Comparison of ENCODE assay signal across 8 cellular contexts in the genomic region with DNA sequence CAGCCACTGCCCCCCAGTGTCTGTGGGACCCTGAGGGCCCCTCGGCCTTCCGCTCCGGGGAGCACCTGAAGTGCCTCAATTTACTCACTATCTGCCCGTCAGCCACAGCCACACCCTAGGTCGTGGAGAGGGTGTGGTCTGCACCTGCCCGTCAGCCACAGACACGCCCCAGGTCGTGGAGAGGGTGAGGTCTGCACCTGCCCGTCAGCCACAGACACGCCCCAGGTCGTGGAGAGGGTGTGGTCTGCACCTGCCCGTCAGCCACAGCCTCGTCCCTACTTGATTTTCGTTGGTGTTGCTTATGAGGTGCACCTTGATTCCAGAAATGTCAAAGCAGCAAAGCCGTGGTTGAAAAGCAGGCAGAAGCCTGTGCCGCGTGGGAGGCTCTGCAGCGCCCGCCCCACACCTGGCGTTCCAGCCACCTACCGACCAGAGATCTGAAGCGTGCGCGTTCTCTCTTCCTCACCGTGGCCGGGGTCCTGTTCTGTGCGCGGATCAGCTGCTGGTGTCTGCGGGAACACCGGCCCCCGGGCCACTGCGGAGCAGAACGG.
DNase-seq lines count a peak whose midpoint lies in the region; ATAC-seq, FAIRE-seq and TF ChIP-seq lines count a peak whose summit lies in the region.

No MANE protein-coding gene starts in this region.

- H3K36me3 Mint-ChIP-seq in activated naive CD8-positive, alpha-beta T cell treated with anti-CD3 and anti-CD28 coated beads, Interleukin-2, amount 10 ng/mL, durations not matched to agents 7 days and 5 days: no peaks in the 10 kb centered on the region

- POLR2A ChIA-PET in activated naive CD8-positive, alpha-beta T cell treated with anti-CD3 and anti-CD28 coated beads, Interleukin-2, amount 10 ng/mL, durations not matched to agents 7 days and 5 days (lab: Charles Lee): no interaction called here

- TF ChIP-seq CTCF in D721Med (IDR thresholded peaks at IDR 0.05; ENCODE audit: insufficient read depth, missing control alignments): no peak

- peaks cover 3 to 18% of the 10 kb centered on the region in 2 donors for H3K4me1 ChIP-seq in muscle layer of duodenum (ENCODE audit: control insufficient read depth in 1 of 2, insufficient read depth in 2 of 2, low read length in 2 of 2)

- H3K9me3 Mint-ChIP-seq in activated naive CD8-positive, alpha-beta T cell treated with anti-CD3 and anti-CD28 coated beads, Interleukin-2, amount 10 ng/mL, durations not matched to agents 7 days and 5 days: no peaks in the 10 kb centered on the region

- H3K4me1 Mint-ChIP-seq in activated naive CD8-positive, alpha-beta T cell treated with anti-CD3 and anti-CD28 coated beads, Interleukin-2, amount 10 ng/mL, durations not matched to agents 7 days and 5 days: peaks cover 9% of the 10 kb centered on the region

- no peak for FAIRE-seq in D721Med (lab: Jason Lieb, UNC)

- no peaks in the 10 kb centered on the region for H3K36me3 ChIP-seq in muscle layer of duodenum (ENCODE audit: control insufficient read depth in 1 of 2, insufficient read depth in 2 of 2, low read length in 2 of 2)

- ATAC-seq in HG02588 (IDR thresholded peaks at IDR 0.05; ENCODE audit: unreplicated experiment): peak; percentile 60
- peak; percentile 93 for ATAC-seq in activated naive CD8-positive, alpha-beta T cell treated with anti-CD3 and anti-CD28 coated beads, Interleukin-2, amount 10 ng/mL, durations not matched to agents 7 days and 5 days (ENCODE audit: low read depth)

- DNase-seq in D721Med (ENCODE audit: insufficient read length, low spot score) (peak; percentile 62), NCI-H748 (lab: John Stamatoyannopoulos, UW; ENCODE audit: unreplicated experiment) (peak; percentile 96), occipital lobe (lab: John Stamatoyannopoulos, UW) (no peak), cerebellar nuclear complex (lab: John Stamatoyannopoulos, UW) (no peak), HuH-7 (ENCODE audit: low spot score) (no peak)
- peak; percentile 52 for DNase-seq in activated naive CD8-positive, alpha-beta T cell treated with anti-CD3 and anti-CD28 coated beads, Interleukin-2, amount 10 ng/mL, durations not matched to agents 7 days and 5 days

- peak overlapping the region; percentile 23 to 33 for H3K4me3 ChIP-seq in muscle layer of duodenum (ENCODE audit: low read depth in 1 of 2, low read length in 2 of 2)

- H3K9me3 ChIP-seq in muscle layer of duodenum (ENCODE audit: control insufficient read depth in 1 of 2, low read length in 2 of 2): no peaks in the 10 kb centered on the region

- peak overlapping the region; percentile 53 for H3K27ac Mint-ChIP-seq in activated naive CD8-positive, alpha-beta T cell treated with anti-CD3 and anti-CD28 coated beads, Interleukin-2, amount 10 ng/mL, durations not matched to agents 7 days and 5 days

- peaks cover 18% of the 10 kb centered on the region for H3K27me3 ChIP-seq in muscle layer of duodenum (ENCODE audit: low read depth, low read length)

- H3K4me3 Mint-ChIP-seq in activated naive CD8-positive, alpha-beta T cell treated with anti-CD3 and anti-CD28 coated beads, Interleukin-2, amount 10 ng/mL, durations not matched to agents 7 days and 5 days: peak overlapping the region; percentile 62

- H3K27me3 Mint-ChIP-seq in activated naive CD8-positive, alpha-beta T cell treated with anti-CD3 and anti-CD28 coated beads, Interleukin-2, amount 10 ng/mL, durations not matched to agents 7 days and 5 days: peaks cover 14% of the 10 kb centered on the region

- H3K27ac ChIP-seq in muscle layer of duodenum (ENCODE audit: low read length): no peak overlapping the region

Comparison
In these comparisons a context has a peak if more than half of its experiments do, and no peak if none do; other contexts are left out.
1. DNase-seq: peak in D721Med (single experiment), NCI-H748 (single experiment) and activated naive CD8-positive, alpha-beta T cell treated with anti-CD3 and anti-CD28 coated beads, Interleukin-2, amount 10 ng/mL, durations not matched to agents 7 days and 5 days (single experiment); none in occipital lobe (single experiment), cerebellar nuclear complex (0 of 2) and HuH-7 (single experiment).